ENCODE assay signal across 5 cellular contexts in the genomic region with DNA sequence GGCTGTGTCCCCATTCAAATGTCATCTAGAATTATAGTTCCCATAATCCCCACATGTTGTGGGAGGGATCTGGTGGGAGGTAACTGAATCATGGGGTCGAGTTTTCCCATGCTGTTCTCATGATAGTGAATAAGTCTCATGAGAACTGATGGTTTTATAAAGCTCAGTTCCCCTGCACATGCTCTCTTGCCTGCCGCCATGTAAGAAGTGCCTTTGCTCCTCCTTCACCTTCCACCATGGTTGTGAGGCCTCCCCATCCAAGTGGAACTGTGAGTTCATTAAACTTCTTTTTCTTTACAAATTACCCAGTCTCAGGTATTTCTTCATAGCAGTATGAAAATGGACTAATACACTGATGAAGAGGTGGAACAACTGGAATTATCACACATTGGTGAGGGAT. TPM values are rescaled to one million over a fixed set of nuclear protein-coding genes. Genes with fewer than 3 reads are reported as not detected.
"Had no signal": no experiment of that assay in that cellular context is flagged by ENCODE, and none has a peak within 500 bp of the region (broad histone marks: within the 10 kb centered on the region; RNA-seq: fewer than 3 reads in every experiment).

No MANE protein-coding gene starts in this region.

RNA-seq across cellular contexts. Expression of a gene that starts 55.9 kb away (rescaled TPM):
- total RNA-seq: OCI-LY7, RPMI7951, SJCRH30, T-cell had no signal
- polyA plus RNA-seq: SK-N-SH had no signal
